1 cellular context compared by ENCODE assay signal in genomic region chr6:13688692-13689196, GRCh38.
TF ChIP-seq lines count a peak whose summit lies in the region.

No MANE protein-coding gene starts in this region.

TF ChIP-seq in K562, 482 proteins besides CTCF, POLR2A, EP300 and RAD21 (continued from another document and continues in another):
- no peak for TF ChIP-seq PRDM10 (IDR thresholded peaks at IDR 0.05; ENCODE audit: partially characterized antibody)
- no peak for TF ChIP-seq NFE2L1 (tag; IDR thresholded peaks at IDR 0.05; ENCODE audit: borderline replicate concordance, low read depth)
- TF ChIP-seq HSF4 (CRISPR knock-in tag; IDR thresholded peaks at IDR 0.05; ENCODE audit: borderline replicate concordance) = no peak
- TF ChIP-seq MTF1 (CRISPR knock-in tag; IDR thresholded peaks at IDR 0.05; ENCODE audit: borderline replicate concordance) = no peak
- TF ChIP-seq CBFA2T2 (conservative IDR thresholded peaks at IDR 0.05) = peak; percentile 83
- no peak for TF ChIP-seq ZNF311 (CRISPR knock-in tag; IDR thresholded peaks at IDR 0.05)
- no peak for TF ChIP-seq ZNF445 (CRISPR knock-in tag; IDR thresholded peaks at IDR 0.05; ENCODE audit: low read depth)
- peak; percentile 56; the same call in 1 of the 2 replicates for TF ChIP-seq STAT5A (IDR thresholded peaks at IDR 0.05; ENCODE audit: borderline replicate concordance, low read length)
- no peak for TF ChIP-seq MXD1 (CRISPR knock-in tag; IDR thresholded peaks at IDR 0.05; ENCODE audit: borderline replicate concordance, poor library complexity, severe bottlenecking)
- TF ChIP-seq NR3C1 (CRISPR knock-in tag; IDR thresholded peaks at IDR 0.05) = no peak
- TF ChIP-seq, protein P1, sequence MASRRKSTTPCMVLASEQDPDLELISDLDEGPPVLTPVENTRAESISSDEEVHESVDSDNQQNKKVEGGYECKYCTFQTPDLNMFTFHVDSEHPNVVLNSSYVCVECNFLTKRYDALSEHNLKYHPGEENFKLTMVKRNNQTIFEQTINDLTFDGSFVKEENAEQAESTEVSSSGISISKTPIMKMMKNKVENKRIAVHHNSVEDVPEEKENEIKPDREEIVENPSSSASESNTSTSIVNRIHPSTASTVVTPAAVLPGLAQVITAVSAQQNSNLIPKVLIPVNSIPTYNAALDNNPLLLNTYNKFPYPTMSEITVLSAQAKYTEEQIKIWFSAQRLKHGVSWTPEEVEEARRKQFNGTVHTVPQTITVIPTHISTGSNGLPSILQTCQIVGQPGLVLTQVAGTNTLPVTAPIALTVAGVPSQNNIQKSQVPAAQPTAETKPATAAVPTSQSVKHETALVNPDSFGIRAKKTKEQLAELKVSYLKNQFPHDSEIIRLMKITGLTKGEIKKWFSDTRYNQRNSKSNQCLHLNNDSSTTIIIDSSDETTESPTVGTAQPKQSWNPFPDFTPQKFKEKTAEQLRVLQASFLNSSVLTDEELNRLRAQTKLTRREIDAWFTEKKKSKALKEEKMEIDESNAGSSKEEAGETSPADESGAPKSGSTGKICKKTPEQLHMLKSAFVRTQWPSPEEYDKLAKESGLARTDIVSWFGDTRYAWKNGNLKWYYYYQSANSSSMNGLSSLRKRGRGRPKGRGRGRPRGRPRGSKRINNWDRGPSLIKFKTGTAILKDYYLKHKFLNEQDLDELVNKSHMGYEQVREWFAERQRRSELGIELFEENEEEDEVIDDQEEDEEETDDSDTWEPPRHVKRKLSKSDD (conservative IDR thresholded peaks at IDR 0.05; ENCODE audit: low read length) = no peak
- no peak for TF ChIP-seq ELF4 (CRISPR knock-in tag; IDR thresholded peaks at IDR 0.05)
- TF ChIP-seq NFRKB (IDR thresholded peaks at IDR 0.05; ENCODE audit: low read depth) = 0 out of 2 replicates have a peak, but pooled peaks have one; percentile 9
- TF ChIP-seq CHCHD3 (CRISPR knock-in tag; IDR thresholded peaks at IDR 0.05) = no peak
- TF ChIP-seq MAFK (IDR thresholded peaks at IDR 0.05; ENCODE audit: low read length) = no peak
- TF ChIP-seq MTA3 (IDR thresholded peaks at IDR 0.05; ENCODE audit: borderline replicate concordance) = no peak
- no peak for TF ChIP-seq NONO (IDR thresholded peaks at IDR 0.05; ENCODE audit: low read depth in 2 of 2, low read length in 1 of 2)
- no peak for TF ChIP-seq RNF2 (IDR thresholded peaks at IDR 0.05)
- TF ChIP-seq HEY1 (CRISPR knock-in tag; IDR thresholded peaks at IDR 0.05; ENCODE audit: borderline replicate concordance) = no peak
- TF ChIP-seq RFX7 (CRISPR knock-in tag; IDR thresholded peaks at IDR 0.05) = no peak
- TF ChIP-seq, protein P2, sequence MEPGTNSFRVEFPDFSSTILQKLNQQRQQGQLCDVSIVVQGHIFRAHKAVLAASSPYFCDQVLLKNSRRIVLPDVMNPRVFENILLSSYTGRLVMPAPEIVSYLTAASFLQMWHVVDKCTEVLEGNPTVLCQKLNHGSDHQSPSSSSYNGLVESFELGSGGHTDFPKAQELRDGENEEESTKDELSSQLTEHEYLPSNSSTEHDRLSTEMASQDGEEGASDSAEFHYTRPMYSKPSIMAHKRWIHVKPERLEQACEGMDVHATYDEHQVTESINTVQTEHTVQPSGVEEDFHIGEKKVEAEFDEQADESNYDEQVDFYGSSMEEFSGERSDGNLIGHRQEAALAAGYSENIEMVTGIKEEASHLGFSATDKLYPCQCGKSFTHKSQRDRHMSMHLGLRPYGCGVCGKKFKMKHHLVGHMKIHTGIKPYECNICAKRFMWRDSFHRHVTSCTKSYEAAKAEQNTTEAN (CRISPR knock-in tag; IDR thresholded peaks at IDR 0.05) = no peak
- TF ChIP-seq SMAD3 (CRISPR knock-in tag; conservative IDR thresholded peaks at IDR 0.05) = no peak
- TF ChIP-seq JUN (IDR thresholded peaks at IDR 0.05; ENCODE audit: borderline replicate concordance, low read depth, low read length) = peak; percentile 65; the same call in 1 of the 2 replicates
- no peak for TF ChIP-seq JUN (CRISPR knock-in tag; IDR thresholded peaks at IDR 0.05; ENCODE audit: borderline replicate concordance)
- no peak for TF ChIP-seq SMARCB1 (IDR thresholded peaks at IDR 0.05; ENCODE audit: insufficient read length, low read depth)
- TF ChIP-seq BMI1 (IDR thresholded peaks at IDR 0.05; ENCODE audit: low read length) = no peak
- TF ChIP-seq REST (CRISPR knock-in tag; IDR thresholded peaks at IDR 0.05; ENCODE audit: low read depth) = no peak
- TF ChIP-seq PTBP1 (IDR thresholded peaks at IDR 0.05; ENCODE audit: low read depth, low read length) = no peak
- no peak for TF ChIP-seq ZNF165 (CRISPR knock-in tag; IDR thresholded peaks at IDR 0.05; ENCODE audit: borderline replicate concordance)
- TF ChIP-seq, protein P3, sequence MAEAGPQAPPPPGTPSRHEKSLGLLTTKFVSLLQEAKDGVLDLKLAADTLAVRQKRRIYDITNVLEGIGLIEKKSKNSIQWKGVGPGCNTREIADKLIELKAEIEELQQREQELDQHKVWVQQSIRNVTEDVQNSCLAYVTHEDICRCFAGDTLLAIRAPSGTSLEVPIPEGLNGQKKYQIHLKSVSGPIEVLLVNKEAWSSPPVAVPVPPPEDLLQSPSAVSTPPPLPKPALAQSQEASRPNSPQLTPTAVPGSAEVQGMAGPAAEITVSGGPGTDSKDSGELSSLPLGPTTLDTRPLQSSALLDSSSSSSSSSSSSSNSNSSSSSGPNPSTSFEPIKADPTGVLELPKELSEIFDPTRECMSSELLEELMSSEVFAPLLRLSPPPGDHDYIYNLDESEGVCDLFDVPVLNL (CRISPR knock-in tag; IDR thresholded peaks at IDR 0.05; ENCODE audit: low read depth) = no peak
- no peak; the same call in 1 of the 2 replicates for TF ChIP-seq CREB1 (IDR thresholded peaks at IDR 0.05)
- no peak for TF ChIP-seq CREB1 (CRISPR knock-in tag; IDR thresholded peaks at IDR 0.05)
- no peak for TF ChIP-seq HINFP (tag; conservative IDR thresholded peaks at IDR 0.05; ENCODE audit: low read depth)
- TF ChIP-seq TAF1 (IDR thresholded peaks at IDR 0.05; ENCODE audit: control insufficient read depth, extremely low read depth, insufficient read depth, low read length, severe bottlenecking) = no peak
- 0 out of 2 replicates have a peak, but pooled peaks have one; percentile 41 for TF ChIP-seq ATF7 (IDR thresholded peaks at IDR 0.05)
- TF ChIP-seq FOXP4 (CRISPR knock-in tag; IDR thresholded peaks at IDR 0.05; ENCODE audit: borderline replicate concordance) = no peak
- peak; percentile 62 for TF ChIP-seq SOX6 (IDR thresholded peaks at IDR 0.05)
- no peak for TF ChIP-seq DEAF1 (CRISPR knock-in tag; IDR thresholded peaks at IDR 0.05)
- 0 out of 2 replicates have a peak, but pooled peaks have one; percentile 17 for TF ChIP-seq MIER1 (IDR thresholded peaks at IDR 0.05; ENCODE audit: low read depth)
- TF ChIP-seq MNT (conservative IDR thresholded peaks at IDR 0.05) = 0 out of 4 replicates have a peak, but pooled peaks of 1 of the 2 experiments have one; percentile 36
- no peak for TF ChIP-seq PTRF (tag; IDR thresholded peaks at IDR 0.05)
- TF ChIP-seq NUFIP1 (IDR thresholded peaks at IDR 0.05; ENCODE audit: partially characterized antibody) = no peak
- no peak for TF ChIP-seq ZNF282 (CRISPR knock-in tag; IDR thresholded peaks at IDR 0.05)
